In the genomic region with DNA sequence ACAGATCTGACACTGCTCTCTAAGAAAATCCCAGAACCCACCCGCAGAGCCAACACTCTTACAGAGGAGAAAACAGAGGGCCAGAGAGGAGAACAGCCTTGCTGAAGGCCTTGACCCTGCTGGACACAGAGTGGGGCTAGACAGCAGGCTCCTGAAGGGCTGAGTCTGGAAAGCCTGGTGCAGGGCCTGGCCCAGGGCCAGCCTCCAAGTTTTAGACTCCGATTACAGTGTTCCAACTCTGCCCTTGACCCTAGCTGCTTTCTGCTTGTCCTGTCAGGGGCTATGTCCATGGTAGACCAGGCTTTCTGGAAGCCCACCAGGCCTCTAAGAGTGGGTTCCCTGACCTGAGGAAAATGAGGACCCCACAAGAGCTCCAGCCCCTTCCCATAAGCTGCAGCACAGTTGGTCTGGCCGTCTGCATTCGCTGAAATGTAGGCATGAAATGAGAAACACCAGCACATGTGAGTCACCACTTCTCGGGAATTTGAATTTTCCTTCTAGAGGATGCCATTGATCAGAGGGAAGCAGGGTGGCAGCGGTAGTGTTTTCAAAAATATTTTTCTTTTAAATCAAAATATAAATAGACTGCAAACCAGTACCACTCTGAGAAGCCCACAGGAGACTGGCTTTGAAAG, we compare ENCODE assay signal across 19 cellular contexts.
A peak's percentile ranks its signal among the peaks of the same experiment; 100 is the strongest.
DNase-seq lines count a peak whose midpoint lies in the region; ATAC-seq and TF ChIP-seq lines count a peak whose summit lies in the region.
"Had no signal": no experiment of that assay in that cellular context is flagged by ENCODE, and none has a peak within 500 bp of the region (broad histone marks: within the 10 kb centered on the region; RNA-seq: fewer than 3 reads in every experiment).

No MANE protein-coding gene starts in this region.

- no peaks in the 10 kb centered on the region for H3K27me3 ChIP-seq in brain microvascular endothelial cell (replicated peaks)
- no peaks in the 10 kb centered on the region for H3K27me3 ChIP-seq in foreskin keratinocyte
- H3K27me3 ChIP-seq in stomach = no peaks in the 10 kb centered on the region
- H3K27me3 ChIP-seq in effector memory CD4-positive, alpha-beta T cell (replicated peaks; ENCODE audit: control insufficient read depth, insufficient read depth, low read length, poor library complexity, severe bottlenecking) = no peaks in the 10 kb centered on the region
- H3K27me3 ChIP-seq: pancreas, suprapubic skin had no signal

- in situ Hi-C loops in brain microvascular endothelial cell (cut with HindIII; ENCODE audit: low pct_ligation_motif_present, low sequenced_read_pairs) = no loop called here

- H3K4me3 Mint-ChIP-seq in HFFc6 = no peak overlapping the region
- H3K4me3 Mint-ChIP-seq: CD14-positive monocyte had no signal

- H3K4me1 Mint-ChIP-seq in HFFc6 (ENCODE audit: low read depth) = no peaks in the 10 kb centered on the region
- H3K4me1 Mint-ChIP-seq: CD14-positive monocyte had no signal

- H3K4me1 ChIP-seq in foreskin keratinocyte (no peaks in the 10 kb centered on the region), stomach (peaks cover 17 to 87% (median 48%) of the 10 kb centered on the region in 4 donors)
- H3K4me1 ChIP-seq in effector memory CD4-positive, alpha-beta T cell (ENCODE audit: control insufficient read depth, insufficient read depth, low read length, poor library complexity, severe bottlenecking) = no peaks in the 10 kb centered on the region
- H3K4me1 ChIP-seq: pancreas had no signal

- no peaks in the 10 kb centered on the region for H3K36me3 Mint-ChIP-seq in HFFc6 (ENCODE audit: low read depth)
- H3K36me3 Mint-ChIP-seq: CD14-positive monocyte had no signal

- no peak for TF ChIP-seq CTCF in HFFc6 (IDR thresholded peaks at IDR 0.05)
- no peak for TF ChIP-seq CTCF in brain microvascular endothelial cell (IDR thresholded peaks at IDR 0.05; ENCODE audit: low read depth, low read length, missing control alignments)
- TF ChIP-seq CTCF in foreskin keratinocyte (conservative IDR thresholded peaks at IDR 0.05) = no peak
- TF ChIP-seq CTCF in stomach (IDR thresholded peaks at IDR 0.05) = no peak

- WGBS in stomach, 5 donors = 62 to 77% (median 72%) methylated on average over 5 to 6 of the region's 6 CpGs

- TF ChIP-seq EP300 in stomach (IDR thresholded peaks at IDR 0.05) = no peak

- H3K36me3 ChIP-seq in brain microvascular endothelial cell (replicated peaks) (no peaks in the 10 kb centered on the region), stomach (no peaks in the 10 kb centered on the region)
- H3K36me3 ChIP-seq in effector memory CD4-positive, alpha-beta T cell (ENCODE audit: control insufficient read depth, insufficient read depth, low read length) = no peaks in the 10 kb centered on the region
- H3K36me3 ChIP-seq: pancreas, suprapubic skin had no signal

- H3K27ac ChIP-seq in brain microvascular endothelial cell = no peak overlapping the region
- no peak overlapping the region for H3K27ac ChIP-seq in foreskin keratinocyte
- peak overlapping the region; percentile 10 to 82 (median 60) for H3K27ac ChIP-seq in stomach
- H3K27ac ChIP-seq in effector memory CD4-positive, alpha-beta T cell (ENCODE audit: insufficient read depth, low read length, poor library complexity, severe bottlenecking) = no peak overlapping the region
- H3K27ac ChIP-seq: pancreas, suprapubic skin had no signal

- ATAC-seq in foreskin keratinocyte = peak; percentile 42
- ATAC-seq in GM19452 (IDR thresholded peaks at IDR 0.05; ENCODE audit: unreplicated experiment) = no peak
- ATAC-seq: Panc1, pancreas had no signal

- peaks cover 1% of the 10 kb centered on the region for H3K27me3 Mint-ChIP-seq in HFFc6 (ENCODE audit: insufficient read depth)

- TF ChIP-seq POLR2A in stomach (IDR thresholded peaks at IDR 0.05) = no peak

- H3K27ac Mint-ChIP-seq in HFFc6 = no peak overlapping the region
- H3K27ac Mint-ChIP-seq: CD14-positive monocyte had no signal

- intact Hi-C loops in stomach (cut with DNase I; ENCODE audit: low total_unique reads) = no loop called here

- H3K4me3 ChIP-seq in brain microvascular endothelial cell (ENCODE audit: low read depth, low read length) (no peak overlapping the region), stomach (no peak overlapping the region)
- no peak overlapping the region for H3K4me3 ChIP-seq in effector memory CD4-positive, alpha-beta T cell (ENCODE audit: insufficient read depth, low read depth, low read length, poor library complexity, severe bottlenecking)
- H3K4me3 ChIP-seq: coronary artery, pancreas, suprapubic skin had no signal

- no peaks in the 10 kb centered on the region for H3K9me3 ChIP-seq in stomach
- no peaks in the 10 kb centered on the region for H3K9me3 ChIP-seq in effector memory CD4-positive, alpha-beta T cell (ENCODE audit: control insufficient read depth, low read length)
- H3K9me3 ChIP-seq: pancreas, suprapubic skin had no signal

- DNase-seq in HFFc6 = peak; percentile 4
- peak; percentile 39 for DNase-seq in brain microvascular endothelial cell
- peak in 1 of 2 donors; percentile 11 for DNase-seq in foreskin keratinocyte
- no peak for DNase-seq in stomach
- DNase-seq in NCI-H2107 (lab: John Stamatoyannopoulos, UW) = no peak
- DNase-seq in effector memory CD4-positive, alpha-beta T cell = no peak
- DNase-seq in DMS153 treated with DMSO at 0.1 percent for 48 hours (lab: John Stamatoyannopoulos, UW; ENCODE audit: unreplicated experiment) = no peak
- DNase-seq: activated naive CD4-positive, alpha-beta T cell treated with Interleukin-2 at 50 U/mL for 16 hours; mesendoderm; NCI-H187; NCI-H524 treated with DMSO at 0.1 percent for 48 hours; stimulated activated CD4-positive, alpha-beta T cell treated with anti-CD3 and anti-CD28 coated beads, Interleukin-15, amount 100 ng/mL, for 24 hours; T-helper 1 cell had no signal

- H3K9me3 Mint-ChIP-seq in HFFc6 = no peaks in the 10 kb centered on the region

Comparison
In these comparisons a context has a peak if more than half of its experiments do, and no peak if none do; other contexts are left out.
1. DNase-seq: peak in HFFc6 (single experiment) and brain microvascular endothelial cell (single experiment); none in stomach (single experiment), NCI-H2107 (single experiment), effector memory CD4-positive, alpha-beta T cell (0 of 3) and DMS153 treated with DMSO at 0.1 percent for 48 hours (single experiment).
2. H3K27ac ChIP-seq: peak in stomach (5 of 5); none in brain microvascular endothelial cell (single experiment), foreskin keratinocyte (single experiment) and effector memory CD4-positive, alpha-beta T cell (single experiment).